17 cellular contexts compared by ENCODE assay signal in the genomic region with DNA sequence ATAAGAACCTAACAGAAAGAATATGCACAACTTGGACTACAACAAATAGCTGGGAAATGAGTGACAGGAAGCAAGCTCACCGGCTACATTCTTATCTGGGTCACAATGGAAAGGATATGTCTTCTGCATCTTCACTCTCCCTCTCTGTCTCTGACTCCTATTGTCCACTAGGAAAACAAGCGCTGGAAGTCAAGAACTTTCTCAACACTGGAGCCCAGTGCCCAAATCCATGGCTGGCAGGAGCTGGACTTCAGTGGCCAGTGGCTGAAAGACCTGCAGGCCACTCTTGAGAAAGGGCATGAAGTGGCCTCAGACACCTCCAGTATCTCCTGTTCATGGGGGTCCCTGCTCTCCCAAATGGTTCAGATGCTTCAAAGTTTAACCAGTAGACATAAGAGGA.
DNase-seq lines count a peak whose midpoint lies in the region; ATAC-seq and TF ChIP-seq lines count a peak whose summit lies in the region.
"Had no signal": no experiment of that assay in that cellular context is flagged by ENCODE, and none has a peak within 500 bp of the region (broad histone marks: within the 10 kb centered on the region; RNA-seq: fewer than 3 reads in every experiment).

No MANE protein-coding gene starts in this region.

- TF ChIP-seq CTCF in AG04449 (IDR thresholded peaks at IDR 0.05; ENCODE audit: insufficient read depth, low read length, missing control alignments) = no peak
- TF ChIP-seq CTCF in endothelial cell (IDR thresholded peaks at IDR 0.05; ENCODE audit: unreplicated experiment) = no peak
- TF ChIP-seq CTCF in testis (IDR thresholded peaks at IDR 0.05) = no peak

- no peaks in the 10 kb centered on the region for H3K27me3 Mint-ChIP-seq in endothelial cell (ENCODE audit: unreplicated experiment)

- intact Hi-C loops in testis (cut with DNase I; ENCODE audit: low total_unique reads) = no loop called here

- ATAC-seq in HG03520 (IDR thresholded peaks at IDR 0.05; ENCODE audit: unreplicated experiment) = no peak
- ATAC-seq: activated CD4-positive, alpha-beta T cell treated with anti-CD3 and anti-CD28 coated beads for 36 hours; effector memory CD8-positive, alpha-beta T cell had no signal

- no peaks in the 10 kb centered on the region for H3K36me3 Mint-ChIP-seq in endothelial cell (ENCODE audit: low read depth, unreplicated experiment)
- H3K36me3 Mint-ChIP-seq: neural progenitor cell had no signal

- peaks cover 36% of the 10 kb centered on the region for H3K4me1 Mint-ChIP-seq in endothelial cell (ENCODE audit: unreplicated experiment)

- no peak overlapping the region for H3K9ac ChIP-seq in rectal smooth muscle tissue (ENCODE audit: low read length)
- H3K9ac ChIP-seq: BLaER1, neural progenitor cell had no signal

- no peak overlapping the region for H3K27ac Mint-ChIP-seq in endothelial cell (ENCODE audit: unreplicated experiment)
- H3K27ac Mint-ChIP-seq: activated CD4-positive, alpha-beta T cell treated with anti-CD3 and anti-CD28 coated beads for 36 hours; effector memory CD8-positive, alpha-beta T cell; neural progenitor cell had no signal

- no peaks in the 10 kb centered on the region for H3K9me3 Mint-ChIP-seq in endothelial cell (ENCODE audit: unreplicated experiment)
- H3K9me3 Mint-ChIP-seq: effector memory CD8-positive, alpha-beta T cell; neural progenitor cell had no signal

- H3K9me3 ChIP-seq in testis = no peaks in the 10 kb centered on the region
- H3K9me3 ChIP-seq: BLaER1, MG63 had no signal

- peak overlapping the region; percentile 12 for H3K4me3 Mint-ChIP-seq in endothelial cell (ENCODE audit: unreplicated experiment)
- H3K4me3 Mint-ChIP-seq: activated CD4-positive, alpha-beta T cell treated with anti-CD3 and anti-CD28 coated beads for 36 hours; effector memory CD8-positive, alpha-beta T cell; neural progenitor cell had no signal

- H3K27me3 ChIP-seq in rectal smooth muscle tissue (ENCODE audit: control insufficient read depth, insufficient read depth, low read length) (no peaks in the 10 kb centered on the region), testis (no peaks in the 10 kb centered on the region)
- H3K27me3 ChIP-seq: BLaER1, MG63, neural progenitor cell had no signal

- H3K36me3 ChIP-seq in rectal smooth muscle tissue (ENCODE audit: control insufficient read depth, insufficient read depth, low read length) (no peaks in the 10 kb centered on the region), testis (ENCODE audit: low read depth, missing control alignments) (no peaks in the 10 kb centered on the region)
- H3K36me3 ChIP-seq: BLaER1, MG63, neural progenitor cell had no signal

- 79 to 88% methylated on average over 2 of the region's 2 CpGs for WGBS in testis, 2 donors

- peak overlapping the region; percentile 29 for H3K4me3 ChIP-seq in AG04449 (ENCODE audit: low read depth, low read length)
- H3K4me3 ChIP-seq in rectal smooth muscle tissue (ENCODE audit: low read length) = no peak overlapping the region
- H3K4me3 ChIP-seq in testis = no peak overlapping the region
- H3K4me3 ChIP-seq: BLaER1, MG63, neural progenitor cell had no signal

- H3K27ac ChIP-seq in rectal smooth muscle tissue (ENCODE audit: low read depth, low read length) = peak overlapping the region; percentile 79
- H3K27ac ChIP-seq in testis = no peak overlapping the region
- H3K27ac ChIP-seq: BLaER1, neural progenitor cell had no signal

- DNase-seq in AG04449 (ENCODE audit: low read depth, low spot score) (no peak), M059J (ENCODE audit: low read depth) (peak; percentile 29), endothelial cell (ENCODE audit: low spot score) (no peak), testis (no peak), NCI-H82 (lab: John Stamatoyannopoulos, UW) (no peak)
- no peak for DNase-seq in activated CD8-positive, alpha-beta memory T cell treated with anti-CD3 and anti-CD28 coated beads, Interleukin-2, amount 50 U/mL, for 4 hours
- DNase-seq: activated CD4-positive, alpha-beta T cell treated with anti-CD3 and anti-CD28 coated beads for 36 hours; activated T-cell treated with anti-CD3 and anti-CD28 coated beads, Interleukin-2, amount 50 U/mL, for 48 hours; effector memory CD8-positive, alpha-beta T cell; GDM1; glutamatergic neuron; MG63; NCI-H2171 had no signal

- POLR2A ChIA-PET in AG04449 (lab: Yijun Ruan, JAX) = no interaction called here

- CTCF ChIA-PET in AG04449 (lab: Yijun Ruan, JAX) = interaction anchor here (0.6 to 5.5 kb wide), 8 partner anchors 22 to 168 kb away, joined by 3 to 35 read pairs (median 5); a partner anchor contains a TSS

- peaks cover 26% of the 10 kb centered on the region for H3K4me1 ChIP-seq in rectal smooth muscle tissue (ENCODE audit: control insufficient read depth, insufficient read depth, low read length)
- peaks cover 30% of the 10 kb centered on the region for H3K4me1 ChIP-seq in testis

- no peak for TF ChIP-seq POLR2A in testis (IDR thresholded peaks at IDR 0.05)
